Comparison of ENCODE assay signal across 15 cellular contexts in genomic region chr17:614637-615546, GRCh38.
A peak's percentile ranks its signal among the peaks of the same experiment; 100 is the strongest.
DNase-seq lines count a peak whose midpoint lies in the region; ATAC-seq and TF ChIP-seq lines count a peak whose summit lies in the region.
"Had no signal": no experiment of that assay in that cellular context is flagged by ENCODE, and none has a peak within 500 bp of the region (broad histone marks: within the 10 kb centered on the region; RNA-seq: fewer than 3 reads in every experiment).

No MANE protein-coding gene starts in this region.

- peak; percentile 60 for DNase-seq in GM04504 (ENCODE audit: low read depth)
- no peak for DNase-seq in RWPE2 (ENCODE audit: low spot score)
- peak; percentile 26 for DNase-seq in fibroblast of gingiva (ENCODE audit: low read depth)
- DNase-seq in trophoblast cell = no peak
- DNase-seq in pons (ENCODE audit: low spot score) = no peak
- DNase-seq in occipital lobe (lab: John Stamatoyannopoulos, UW) = no peak
- no peak for DNase-seq in activated CD4-positive, alpha-beta T cell treated with anti-CD3 and anti-CD28 coated beads, Interleukin-2, amount 50 U/mL, for 1 hour
- DNase-seq: C1 segment of cervical spinal cord; effector CD4-positive, alpha-beta T cell; immature natural killer cell; NCI-H345 had no signal

- H3K18ac ChIP-seq in trophoblast cell (ENCODE audit: low read length) = no peak overlapping the region

- no peak overlapping the region for H3K4me3 ChIP-seq in RWPE2 (ENCODE audit: severe bottlenecking)
- H3K4me3 ChIP-seq in trophoblast cell (ENCODE audit: low read depth, low read length) = no peak overlapping the region
- H3K4me3 ChIP-seq: body of pancreas, thoracic aorta had no signal

- H4K12ac ChIP-seq in trophoblast cell (ENCODE audit: low read depth, low read length) = no peak overlapping the region

- ATAC-seq in RWPE2 (ENCODE audit: low read depth) (peak; percentile 19; the same call in 2 of the 3 replicates), GM18861 (IDR thresholded peaks at IDR 0.05; ENCODE audit: unreplicated experiment) (no peak)
- ATAC-seq: body of pancreas had no signal

- no peak overlapping the region for H2AFZ ChIP-seq in trophoblast cell (ENCODE audit: insufficient read depth, low read length, poor library complexity)

- H3K9me3 ChIP-seq in RWPE2 (ENCODE audit: severe bottlenecking) (no peaks in the 10 kb centered on the region), trophoblast cell (ENCODE audit: insufficient read depth, low read depth, low read length) (peaks cover 6% of the 10 kb centered on the region)
- H3K9me3 ChIP-seq: body of pancreas, thoracic aorta had no signal

- no peak overlapping the region for H3K27ac ChIP-seq in RWPE2 (ENCODE audit: poor library complexity, severe bottlenecking)
- H3K27ac ChIP-seq in trophoblast cell (ENCODE audit: low read depth, low read length) = no peak overlapping the region
- H3K27ac ChIP-seq: thoracic aorta, VCaP had no signal

- H3K79me2 ChIP-seq in trophoblast cell (ENCODE audit: control insufficient read depth, insufficient read depth, low read length, poor library complexity) = no peaks in the 10 kb centered on the region

- no peak overlapping the region for H3K4me2 ChIP-seq in trophoblast cell (ENCODE audit: low read length)

- H3K9ac ChIP-seq in trophoblast cell (ENCODE audit: low read length) = no peak overlapping the region

- H3K14ac ChIP-seq in trophoblast cell (ENCODE audit: low read length) = no peak overlapping the region

- H2BK5ac ChIP-seq in trophoblast cell (ENCODE audit: low read depth, low read length, poor library complexity) = no peak overlapping the region

- H4K8ac ChIP-seq in trophoblast cell (ENCODE audit: low read depth, low read length) = no peak overlapping the region

- TF ChIP-seq CTCF in RWPE2 (IDR thresholded peaks at IDR 0.05; ENCODE audit: poor library complexity, severe bottlenecking) = no peak

- H3K79me1 ChIP-seq in trophoblast cell (ENCODE audit: low read length) = peaks cover 2% of the 10 kb centered on the region

- no peak overlapping the region for H2BK120ac ChIP-seq in trophoblast cell (ENCODE audit: insufficient read depth, low read length, poor library complexity)

- WGBS in trophoblast cell (ENCODE audit: extremely low coverage, insufficient coverage, insufficient read length) = no CpG with 5 or more reads among the region's 9 CpGs

- H3K36me3 ChIP-seq in RWPE2 (ENCODE audit: low read depth) = no peaks in the 10 kb centered on the region
- H3K36me3 ChIP-seq in trophoblast cell (ENCODE audit: control insufficient read depth in 1 of 2, insufficient read depth in 2 of 2, low read length in 2 of 2) = peaks cover 2 to 11% of the 10 kb centered on the region in 2 experiments

- peak overlapping the region; percentile 75 for H2BK12ac ChIP-seq in trophoblast cell (ENCODE audit: low read length)

- H3K4ac ChIP-seq in trophoblast cell (ENCODE audit: low read depth, low read length) = no peak overlapping the region

- H3K27me3 ChIP-seq in RWPE2 (ENCODE audit: insufficient read depth, poor library complexity, severe bottlenecking) (no peaks in the 10 kb centered on the region), trophoblast cell (ENCODE audit: insufficient read depth, low read length) (no peaks in the 10 kb centered on the region)
- H3K27me3 ChIP-seq: body of pancreas had no signal

- no peak overlapping the region for H3K23ac ChIP-seq in trophoblast cell (ENCODE audit: low read length)

- no peaks in the 10 kb centered on the region for H3K4me1 ChIP-seq in RWPE2 (ENCODE audit: insufficient read depth, poor library complexity, severe bottlenecking)
- H3K4me1 ChIP-seq in trophoblast cell (ENCODE audit: control insufficient read depth in 1 of 2, insufficient read depth in 2 of 2, low read length in 2 of 2) = peaks cover 3 to 9% of the 10 kb centered on the region in 2 experiments

- H2AK5ac ChIP-seq in trophoblast cell (ENCODE audit: low read length) = peak overlapping the region; percentile 73

- H4K91ac ChIP-seq in trophoblast cell (ENCODE audit: low read depth, low read length) = peak overlapping the region; percentile 15

Comparison
In these comparisons a context has a peak if more than half of its experiments do, and no peak if none do; other contexts are left out.
1. DNase-seq: peak in GM04504 (single experiment) and fibroblast of gingiva (single experiment); none in RWPE2 (single experiment), trophoblast cell (0 of 2), pons (single experiment), occipital lobe (single experiment) and activated CD4-positive, alpha-beta T cell treated with anti-CD3 and anti-CD28 coated beads, Interleukin-2, amount 50 U/mL, for 1 hour (single experiment).